In the genomic region with DNA sequence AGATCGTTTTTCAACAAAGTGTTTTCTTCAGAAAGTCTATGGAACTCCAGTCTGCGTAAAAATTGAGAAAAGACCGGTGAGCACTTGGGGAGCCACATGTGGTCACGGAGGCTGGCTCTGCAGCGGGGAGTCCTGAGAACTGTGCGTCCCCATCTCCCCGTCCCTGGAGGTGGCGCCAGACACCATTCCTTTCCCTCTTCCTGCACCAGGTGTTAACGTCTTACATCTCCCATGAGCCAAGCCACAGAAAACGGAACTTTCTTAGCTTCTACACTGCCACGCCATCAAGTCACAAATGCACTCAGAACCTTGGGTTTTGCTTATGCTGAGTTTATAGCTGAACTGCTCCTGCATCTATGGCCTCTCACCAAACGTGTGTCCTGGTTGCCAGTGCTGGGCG, we compare ENCODE assay signal across 8 cellular contexts.
DNase-seq lines count a peak whose midpoint lies in the region; ATAC-seq and TF ChIP-seq lines count a peak whose summit lies in the region.

No MANE protein-coding gene starts in this region.

- DNase-seq in activated CD8-positive, alpha-beta memory T cell treated with anti-CD3 and anti-CD28 coated beads, Interleukin-2, amount 10 ng/mL, durations not matched to agents 7 days and 5 days, result no peak
- no peak for DNase-seq in activated CD8-positive, alpha-beta memory T cell treated with anti-CD3 and anti-CD28 coated beads, Interleukin-2, amount 50 U/mL, for 4 hours
- DNase-seq in SJCRH30 (peak; percentile 31 to 60), retinal pigment epithelial cell (ENCODE audit: low read depth) (peak; percentile 4), SW 1271 (lab: John Stamatoyannopoulos, UW) (no peak), esophagus muscularis mucosa (ENCODE audit: extremely low spot score) (no peak)
- DNase-seq in central memory CD4-positive, alpha-beta T cell, result peak; percentile 26

- intact Hi-C loops in esophagus muscularis mucosa (cut with DNase I), result no loop called here

- H3K27ac Mint-ChIP-seq in activated CD8-positive, alpha-beta memory T cell treated with anti-CD3 and anti-CD28 coated beads, Interleukin-2, amount 10 ng/mL, durations not matched to agents 7 days and 5 days, result no peak overlapping the region

- TF ChIP-seq CTCF in retinal pigment epithelial cell (conservative IDR thresholded peaks at IDR 0.05; ENCODE audit: low read depth, low read length), result peak; percentile 58
- TF ChIP-seq CTCF in esophagus muscularis mucosa (IDR thresholded peaks at IDR 0.05), result peak in 1 of 3 experiments; percentile 19

- H3K9me3 ChIP-seq in SJCRH30 (replicated peaks) (no peaks in the 10 kb centered on the region), esophagus muscularis mucosa (no peaks in the 10 kb centered on the region)

- H3K4me1 Mint-ChIP-seq in activated CD8-positive, alpha-beta memory T cell treated with anti-CD3 and anti-CD28 coated beads, Interleukin-2, amount 10 ng/mL, durations not matched to agents 7 days and 5 days, result no peaks in the 10 kb centered on the region

- H3K4me3 ChIP-seq in SJCRH30 (no peak overlapping the region), retinal pigment epithelial cell (ENCODE audit: low read length) (no peak overlapping the region), esophagus muscularis mucosa (no peak overlapping the region)

- no peak overlapping the region for H3K4me3 Mint-ChIP-seq in activated CD8-positive, alpha-beta memory T cell treated with anti-CD3 and anti-CD28 coated beads, Interleukin-2, amount 10 ng/mL, durations not matched to agents 7 days and 5 days

- H3K27me3 Mint-ChIP-seq in activated CD8-positive, alpha-beta memory T cell treated with anti-CD3 and anti-CD28 coated beads, Interleukin-2, amount 10 ng/mL, durations not matched to agents 7 days and 5 days, result no peaks in the 10 kb centered on the region

- peak; percentile 55 for ATAC-seq in activated CD8-positive, alpha-beta memory T cell treated with anti-CD3 and anti-CD28 coated beads, Interleukin-2, amount 10 ng/mL, durations not matched to agents 7 days and 5 days
- peak; percentile 65 for ATAC-seq in HG03097 (IDR thresholded peaks at IDR 0.05; ENCODE audit: low FRiP score, unreplicated experiment)

- peaks cover 26% of the 10 kb centered on the region for H3K36me3 ChIP-seq in SJCRH30
- peaks cover 3 to 56% (median 19%) of the 10 kb centered on the region in 4 donors for H3K36me3 ChIP-seq in esophagus muscularis mucosa

- TF ChIP-seq EP300 in esophagus muscularis mucosa (IDR thresholded peaks at IDR 0.05), result no peak

- no peaks in the 10 kb centered on the region for H3K36me3 Mint-ChIP-seq in activated CD8-positive, alpha-beta memory T cell treated with anti-CD3 and anti-CD28 coated beads, Interleukin-2, amount 10 ng/mL, durations not matched to agents 7 days and 5 days

- H3K9me3 Mint-ChIP-seq in activated CD8-positive, alpha-beta memory T cell treated with anti-CD3 and anti-CD28 coated beads, Interleukin-2, amount 10 ng/mL, durations not matched to agents 7 days and 5 days (ENCODE audit: low read depth), result no peaks in the 10 kb centered on the region

- H3K27ac ChIP-seq in SJCRH30, result no peak overlapping the region
- no peak overlapping the region for H3K27ac ChIP-seq in esophagus muscularis mucosa (replicated peaks in 1 of 4)

- H3K27me3 ChIP-seq in SJCRH30, result no peaks in the 10 kb centered on the region
- no peaks in the 10 kb centered on the region for H3K27me3 ChIP-seq in esophagus muscularis mucosa

- 74% methylated on average over 13 of the region's 13 CpGs for WGBS in esophagus muscularis mucosa

- CTCF ChIA-PET in activated CD8-positive, alpha-beta memory T cell treated with anti-CD3 and anti-CD28 coated beads, Interleukin-2, amount 10 ng/mL, durations not matched to agents 7 days and 5 days (lab: Charles Lee), result no interaction called here

- TF ChIP-seq POLR2A in esophagus muscularis mucosa (IDR thresholded peaks at IDR 0.05; ENCODE audit: low read depth), result no peak

- H3K4me1 ChIP-seq in SJCRH30 (0 out of 2 replicates have a peak, but pooled peaks cover 5% of the 10 kb centered on the region), esophagus muscularis mucosa (no peaks in the 10 kb centered on the region)

Comparison
In these comparisons a context has a peak if more than half of its experiments do, and no peak if none do; other contexts are left out.
1. DNase-seq: peak in SJCRH30 (2 of 2), central memory CD4-positive, alpha-beta T cell (single experiment) and retinal pigment epithelial cell (single experiment); none in activated CD8-positive, alpha-beta memory T cell treated with anti-CD3 and anti-CD28 coated beads, Interleukin-2, amount 10 ng/mL, durations not matched to agents 7 days and 5 days (single experiment), activated CD8-positive, alpha-beta memory T cell treated with anti-CD3 and anti-CD28 coated beads, Interleukin-2, amount 50 U/mL, for 4 hours (single experiment), SW 1271 (0 of 2) and esophagus muscularis mucosa (single experiment).